ENCODE assay signal across 1 cellular context in the genomic region with DNA sequence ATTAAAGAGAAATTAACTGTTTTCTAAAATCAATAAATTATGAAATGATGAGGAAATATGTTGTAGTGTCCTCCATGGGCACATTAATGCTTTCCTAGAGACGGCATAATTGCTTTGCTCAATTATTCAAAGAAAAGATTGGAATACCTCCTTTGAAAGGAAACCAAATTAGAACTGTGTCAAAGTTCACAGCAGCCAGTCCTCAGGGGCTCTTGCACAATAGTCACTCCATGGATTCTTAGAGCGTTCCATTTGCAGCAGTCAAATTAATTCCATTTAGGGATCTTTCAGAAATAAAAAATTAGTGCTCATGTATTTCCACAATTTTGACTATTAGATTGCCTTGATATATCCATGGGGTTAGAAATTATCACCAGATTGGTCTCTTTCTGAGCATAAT.
TF ChIP-seq lines count a peak whose summit lies in the region.

No MANE protein-coding gene starts in this region.

TF ChIP-seq in HepG2, 621 proteins besides CTCF, POLR2A, EP300 and RAD21 (continued from another document):
- TF ChIP-seq, protein P1, sequence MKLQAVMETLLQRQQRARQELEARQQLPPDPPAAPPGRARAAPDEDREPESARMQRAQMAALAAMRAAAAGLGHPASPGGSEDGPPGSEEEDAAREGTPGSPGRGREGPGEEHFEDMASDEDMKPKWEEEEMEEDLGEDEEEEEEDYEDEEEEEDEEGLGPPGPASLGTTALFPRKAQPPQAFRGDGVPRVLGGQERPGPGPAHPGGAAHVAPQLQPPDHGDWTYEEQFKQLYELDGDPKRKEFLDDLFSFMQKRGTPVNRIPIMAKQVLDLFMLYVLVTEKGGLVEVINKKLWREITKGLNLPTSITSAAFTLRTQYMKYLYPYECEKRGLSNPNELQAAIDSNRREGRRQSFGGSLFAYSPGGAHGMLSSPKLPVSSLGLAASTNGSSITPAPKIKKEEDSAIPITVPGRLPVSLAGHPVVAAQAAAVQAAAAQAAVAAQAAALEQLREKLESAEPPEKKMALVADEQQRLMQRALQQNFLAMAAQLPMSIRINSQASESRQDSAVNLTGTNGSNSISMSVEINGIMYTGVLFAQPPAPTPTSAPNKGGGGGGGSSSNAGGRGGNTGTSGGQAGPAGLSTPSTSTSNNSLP (IDR thresholded peaks at IDR 0.05; ENCODE audit: low read depth, low read length): no peak
- TF ChIP-seq ZNF543 (CRISPR knock-in tag; IDR thresholded peaks at IDR 0.05) (no peak), RXRB (CRISPR knock-in tag; IDR thresholded peaks at IDR 0.05; ENCODE audit: borderline replicate concordance) (0 out of 2 replicates have a peak, but pooled peaks have one; percentile 13), CEBPB (IDR thresholded peaks at IDR 0.05; ENCODE audit: borderline replicate concordance, low read depth, low read length) (peak; percentile 77), PCBP1 (IDR thresholded peaks at IDR 0.05; ENCODE audit: borderline replicate concordance, low read depth, low read length) (no peak), PPARG (CRISPR knock-in tag; conservative IDR thresholded peaks at IDR 0.05) (0 out of 2 replicates have a peak, but pooled peaks have one; percentile 31)
- TF ChIP-seq, protein P2, sequence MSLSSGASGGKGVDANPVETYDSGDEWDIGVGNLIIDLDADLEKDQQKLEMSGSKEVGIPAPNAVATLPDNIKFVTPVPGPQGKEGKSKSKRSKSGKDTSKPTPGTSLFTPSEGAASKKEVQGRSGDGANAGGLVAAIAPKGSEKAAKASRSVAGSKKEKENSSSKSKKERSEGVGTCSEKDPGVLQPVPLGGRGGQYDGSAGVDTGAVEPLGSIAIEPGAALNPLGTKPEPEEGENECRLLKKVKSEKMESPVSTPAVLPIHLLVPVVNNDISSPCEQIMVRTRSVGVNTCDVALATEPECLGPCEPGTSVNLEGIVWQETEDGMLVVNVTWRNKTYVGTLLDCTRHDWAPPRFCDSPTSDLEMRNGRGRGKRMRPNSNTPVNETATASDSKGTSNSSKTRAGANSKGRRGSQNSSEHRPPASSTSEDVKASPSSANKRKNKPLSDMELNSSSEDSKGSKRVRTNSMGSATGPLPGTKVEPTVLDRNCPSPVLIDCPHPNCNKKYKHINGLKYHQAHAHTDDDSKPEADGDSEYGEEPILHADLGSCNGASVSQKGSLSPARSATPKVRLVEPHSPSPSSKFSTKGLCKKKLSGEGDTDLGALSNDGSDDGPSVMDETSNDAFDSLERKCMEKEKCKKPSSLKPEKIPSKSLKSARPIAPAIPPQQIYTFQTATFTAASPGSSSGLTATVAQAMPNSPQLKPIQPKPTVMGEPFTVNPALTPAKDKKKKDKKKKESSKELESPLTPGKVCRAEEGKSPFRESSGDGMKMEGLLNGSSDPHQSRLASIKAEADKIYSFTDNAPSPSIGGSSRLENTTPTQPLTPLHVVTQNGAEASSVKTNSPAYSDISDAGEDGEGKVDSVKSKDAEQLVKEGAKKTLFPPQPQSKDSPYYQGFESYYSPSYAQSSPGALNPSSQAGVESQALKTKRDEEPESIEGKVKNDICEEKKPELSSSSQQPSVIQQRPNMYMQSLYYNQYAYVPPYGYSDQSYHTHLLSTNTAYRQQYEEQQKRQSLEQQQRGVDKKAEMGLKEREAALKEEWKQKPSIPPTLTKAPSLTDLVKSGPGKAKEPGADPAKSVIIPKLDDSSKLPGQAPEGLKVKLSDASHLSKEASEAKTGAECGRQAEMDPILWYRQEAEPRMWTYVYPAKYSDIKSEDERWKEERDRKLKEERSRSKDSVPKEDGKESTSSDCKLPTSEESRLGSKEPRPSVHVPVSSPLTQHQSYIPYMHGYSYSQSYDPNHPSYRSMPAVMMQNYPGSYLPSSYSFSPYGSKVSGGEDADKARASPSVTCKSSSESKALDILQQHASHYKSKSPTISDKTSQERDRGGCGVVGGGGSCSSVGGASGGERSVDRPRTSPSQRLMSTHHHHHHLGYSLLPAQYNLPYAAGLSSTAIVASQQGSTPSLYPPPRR (CRISPR knock-in tag; IDR thresholded peaks at IDR 0.05; ENCODE audit: borderline replicate concordance): no peak
